In the genomic region with DNA sequence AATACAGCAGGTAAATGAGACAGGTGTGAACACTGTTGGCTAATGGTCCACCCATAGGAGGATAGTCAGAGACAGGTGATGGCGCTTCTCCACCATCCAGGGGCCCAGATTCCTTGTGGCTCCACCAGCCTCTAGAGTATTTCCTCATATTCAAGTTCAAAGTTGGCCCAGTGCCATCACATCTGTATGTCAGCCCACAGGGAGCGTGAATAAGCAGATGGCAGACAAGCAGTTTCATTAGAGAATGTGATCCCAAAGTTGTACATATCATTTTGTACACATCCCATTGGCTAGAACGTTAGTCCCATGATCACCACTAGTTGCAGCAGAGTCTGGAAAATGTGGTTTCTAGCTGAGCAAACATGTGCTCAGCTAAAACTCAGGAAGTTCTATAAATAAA, we compare ENCODE assay signal across 15 cellular contexts. TPM values are rescaled to one million over a fixed set of nuclear protein-coding genes. Genes with fewer than 3 reads are reported as not detected.
A peak's percentile ranks its signal among the peaks of the same experiment; 100 is the strongest.
DNase-seq lines count a peak whose midpoint lies in the region; TF ChIP-seq lines count a peak whose summit lies in the region.
"Had no signal": no experiment of that assay in that cellular context is flagged by ENCODE, and none has a peak within 500 bp of the region (broad histone marks: within the 10 kb centered on the region; RNA-seq: fewer than 3 reads in every experiment).

No MANE protein-coding gene starts in this region.

- CTCF ChIA-PET in MCF 10A (lab: Yijun Ruan, JAX): no interaction called here

- peaks cover 0 to 5% of the 10 kb centered on the region in 2 donors for H3K27me3 ChIP-seq in breast epithelium
- no peaks in the 10 kb centered on the region for H3K27me3 ChIP-seq in vagina
- H3K27me3 ChIP-seq: Peyer's patch, right atrium auricular region had no signal

- H3K4me1 Mint-ChIP-seq in MCF 10A (ENCODE audit: insufficient read depth, unreplicated experiment): no peaks in the 10 kb centered on the region
- H3K4me1 Mint-ChIP-seq: activated naive CD8-positive, alpha-beta T cell treated with anti-CD3 and anti-CD28 coated beads, Interleukin-2, amount 10 ng/mL, durations not matched to agents 7 days and 5 days; IgD-negative memory B cell; natural killer cell; stimulated activated naive CD8-positive, alpha-beta T cell treated with anti-CD3 and anti-CD28 coated beads, Interleukin-15, amount 100 ng/mL, for 72 hours had no signal

- no peak overlapping the region for H3K27ac ChIP-seq in breast epithelium
- H3K27ac ChIP-seq in vagina: no peak overlapping the region
- H3K27ac ChIP-seq: Peyer's patch, right atrium auricular region had no signal

- no peak overlapping the region for H3K4me3 Mint-ChIP-seq in MCF 10A (ENCODE audit: unreplicated experiment)
- H3K4me3 Mint-ChIP-seq: activated naive CD8-positive, alpha-beta T cell treated with anti-CD3 and anti-CD28 coated beads, Interleukin-2, amount 10 ng/mL, durations not matched to agents 7 days and 5 days; IgD-negative memory B cell; natural killer cell; stimulated activated naive CD8-positive, alpha-beta T cell treated with anti-CD3 and anti-CD28 coated beads, Interleukin-15, amount 100 ng/mL, for 72 hours had no signal

- no peak overlapping the region for H3K27ac Mint-ChIP-seq in MCF 10A (ENCODE audit: low read depth, unreplicated experiment)
- H3K27ac Mint-ChIP-seq: activated naive CD8-positive, alpha-beta T cell treated with anti-CD3 and anti-CD28 coated beads, Interleukin-2, amount 10 ng/mL, durations not matched to agents 7 days and 5 days; IgD-negative memory B cell; natural killer cell; stimulated activated naive CD8-positive, alpha-beta T cell treated with anti-CD3 and anti-CD28 coated beads, Interleukin-15, amount 100 ng/mL, for 72 hours had no signal

- peaks cover 23% of the 10 kb centered on the region for H3K27me3 Mint-ChIP-seq in MCF 10A (ENCODE audit: insufficient read depth, unreplicated experiment)

- no peak overlapping the region for H3K4me3 ChIP-seq in breast epithelium
- no peak overlapping the region for H3K4me3 ChIP-seq in choroid plexus epithelial cell (ENCODE audit: low read depth, low read length)
- H3K4me3 ChIP-seq in vagina: no peak overlapping the region
- H3K4me3 ChIP-seq: Peyer's patch, right atrium auricular region had no signal

- H3K36me3 Mint-ChIP-seq in MCF 10A (ENCODE audit: insufficient read depth, unreplicated experiment): no peaks in the 10 kb centered on the region
- H3K36me3 Mint-ChIP-seq: activated naive CD8-positive, alpha-beta T cell treated with anti-CD3 and anti-CD28 coated beads, Interleukin-2, amount 10 ng/mL, durations not matched to agents 7 days and 5 days; IgD-negative memory B cell had no signal

- no peak for TF ChIP-seq CTCF in MCF 10A (IDR thresholded peaks at IDR 0.05; ENCODE audit: unreplicated experiment)
- TF ChIP-seq CTCF in breast epithelium (IDR thresholded peaks at IDR 0.05): no peak
- TF ChIP-seq CTCF in choroid plexus epithelial cell (conservative IDR thresholded peaks at IDR 0.05; ENCODE audit: low read depth, low read length): no peak
- no peak for TF ChIP-seq CTCF in vagina (IDR thresholded peaks at IDR 0.05)

- no peaks in the 10 kb centered on the region for H3K36me3 ChIP-seq in breast epithelium
- no peaks in the 10 kb centered on the region for H3K36me3 ChIP-seq in vagina
- H3K36me3 ChIP-seq: Peyer's patch, right atrium auricular region had no signal

- BruUV-seq in MCF 10A (replicated peaks; lab: Mats Ljungman, UMichigan): no TSS peak

- peak; percentile 35 for DNase-seq in MCF 10A (ENCODE audit: unreplicated experiment)
- no peak for DNase-seq in breast epithelium (ENCODE audit: low spot score in 2 of 2)
- DNase-seq in NCI-H1105 treated with DMSO at 0.1 percent for 48 hours (lab: John Stamatoyannopoulos, UW): peak; percentile 19
- peak; percentile 62 for DNase-seq in choroid plexus epithelial cell (ENCODE audit: low read depth)
- no peak for DNase-seq in vagina (ENCODE audit: extremely low spot score in 2 of 2)
- no peak for DNase-seq in HuH-7.5 (ENCODE audit: low spot score)
- no peak for DNase-seq in GOT3 (lab: John Stamatoyannopoulos, UW)
- DNase-seq in mucosa of gallbladder (ENCODE audit: low spot score): no peak
- DNase-seq: activated naive CD8-positive, alpha-beta T cell treated with anti-CD3 and anti-CD28 coated beads, Interleukin-2, amount 10 ng/mL, durations not matched to agents 7 days and 5 days; natural killer cell; NCI-H2227 treated with DMSO at 0.1 percent for 48 hours; Peyer's patch; stimulated activated naive CD8-positive, alpha-beta T cell treated with anti-CD3 and anti-CD28 coated beads, Interleukin-15, amount 100 ng/mL, for 72 hours had no signal

- TF ChIP-seq POLR2A in breast epithelium (IDR thresholded peaks at IDR 0.05): no peak
- TF ChIP-seq POLR2A in vagina (IDR thresholded peaks at IDR 0.05): no peak

- H3K9me3 ChIP-seq in breast epithelium (peaks cover 0 to 4% of the 10 kb centered on the region in 2 donors), vagina (no peaks in the 10 kb centered on the region)
- H3K9me3 ChIP-seq: Peyer's patch, right atrium auricular region had no signal

- POLR2A ChIA-PET in MCF 10A (lab: Yijun Ruan, JAX): no interaction called here

- peaks cover 2% of the 10 kb centered on the region for H3K9me3 Mint-ChIP-seq in MCF 10A (ENCODE audit: unreplicated experiment)

- H3K4me1 ChIP-seq in breast epithelium (no peaks in the 10 kb centered on the region), vagina (no peaks in the 10 kb centered on the region)
- H3K4me1 ChIP-seq: Peyer's patch, right atrium auricular region had no signal

- intact Hi-C loops in MCF 10A (cut with micrococcal nuclease) (no loop called here), breast epithelium (cut with DNase I; ENCODE audit: low total_unique reads) (no loop called here), vagina (cut with DNase I) (no loop called here)

RNA-seq across cellular contexts. Expression of a gene that starts 11.0 kb away (rescaled TPM):
- total RNA-seq in MCF 10A (2022): 8.5 and 10.7 TPM in 2 replicates
- total RNA-seq in breast epithelium: 10 to 100 TPM; 28.2 to 39.8 (median 29.8) TPM
- 14.5 TPM for total RNA-seq in vagina
- 12.1 TPM for total RNA-seq in mucosa of gallbladder

Comparison
In these comparisons a context has a peak if more than half of its experiments do, and no peak if none do; other contexts are left out.
1. DNase-seq: peak in MCF 10A (single experiment), NCI-H1105 treated with DMSO at 0.1 percent for 48 hours (single experiment) and choroid plexus epithelial cell (single experiment); none in breast epithelium (0 of 2), vagina (0 of 2), HuH-7.5 (single experiment), GOT3 (single experiment) and mucosa of gallbladder (single experiment).